Comparison of ENCODE assay signal across 7 cellular contexts in genomic region chr7:143362126-143362961, GRCh38. TPM values are rescaled to one million over a fixed set of nuclear protein-coding genes. Genes with fewer than 3 reads are reported as not detected.
DNase-seq lines count a peak whose midpoint lies in the region; ATAC-seq, FAIRE-seq and TF ChIP-seq lines count a peak whose summit lies in the region.

Gene FAM131B, minus strand, starts transcription at chr7:143362713. Its CDS starts 110 bp downstream, at chr7:143362603.

- TF ChIP-seq CTCF in heart right ventricle (IDR thresholded peaks at IDR 0.05) = no peak

- no peak for FAIRE-seq in GM12892 (lab: Jason Lieb, UNC)

- peak; percentile 50 for DNase-seq in GM12892 (ENCODE audit: insufficient read length)
- peak; percentile 64 for DNase-seq in HuH-7.5 (ENCODE audit: low spot score)
- peak; percentile 34 for DNase-seq in activated gamma-delta T cell treated with Interleukin-2 at 50 U/mL for 16 hours
- DNase-seq in heart right ventricle = no peak
- peak in 6 of 10 donors; percentile 42 to 95 (median 64) for DNase-seq in posterior cingulate gyrus
- no peak for DNase-seq in NCI-H1048 (lab: John Stamatoyannopoulos, UW)

- TF ChIP-seq POLR2A in GM12892 (IDR thresholded peaks at IDR 0.05; ENCODE audit: low read depth, low read length) = no peak

- no peaks in the 10 kb centered on the region for H3K36me3 ChIP-seq in heart right ventricle

- intact Hi-C loops in heart right ventricle (cut with DNase I) (loop anchor here in 3 of 10 donors (10.0 kb wide), 1 partner anchor 52 kb away; no protein-coding TSS in a partner anchor), posterior cingulate gyrus (cut with DNase I) (no loop called here)

- peaks cover 6 to 75% (median 54%) of the 10 kb centered on the region in 7 donors for H3K27me3 ChIP-seq in heart right ventricle

- WGBS in heart right ventricle, 2 donors = 1% methylated on average over 47 to 97 of the region's 109 CpGs

- no peaks in the 10 kb centered on the region for H3K9me3 ChIP-seq in heart right ventricle

- H3K27ac ChIP-seq in heart right ventricle = no peak within 1 kb of the TSS

- peak within 1 kb of the TSS; percentile 47 to 68 (median 54) for H3K4me3 ChIP-seq in heart right ventricle

- peak in 7 of 8 donors; percentile 20 to 57 (median 34) for ATAC-seq in heart right ventricle
- no peak for ATAC-seq in HG03135 (IDR thresholded peaks at IDR 0.05; ENCODE audit: unreplicated experiment)

- peaks cover 0 to 14% (median 8%) of the 10 kb centered on the region in 9 donors for H3K4me1 ChIP-seq in heart right ventricle

RNA-seq across cellular contexts. Expression of gene FAM131B, which starts in this region (rescaled TPM):
- not detected for polyA plus RNA-seq in GM12892 (2012; ENCODE audit: missing spikeins)
- 1 to 10 TPM in 1 of 10 donors, under 1 TPM in 8, not detected in 1; 0.07 to 1.2 (median 0.39) TPM for total RNA-seq in heart right ventricle
- under 1 TPM; 0.22 to 0.37 TPM for polyA plus RNA-seq in heart right ventricle

Comparison
In these comparisons a context has a peak if more than half of its experiments do, and no peak if none do; other contexts are left out.
1. DNase-seq: peak in GM12892 (single experiment), HuH-7.5 (single experiment), activated gamma-delta T cell treated with Interleukin-2 at 50 U/mL for 16 hours (single experiment) and posterior cingulate gyrus (6 of 10); none in heart right ventricle (0 of 2) and NCI-H1048 (single experiment).